ENCODE assay signal across 22 cellular contexts in genomic region chr15:65651831-65652749, GRCh38. TPM values are rescaled to one million over a fixed set of nuclear protein-coding genes. Genes with fewer than 3 reads are reported as not detected.
A peak's percentile ranks its signal among the peaks of the same experiment; 100 is the strongest.
DNase-seq lines count a peak whose midpoint lies in the region; ATAC-seq and TF ChIP-seq lines count a peak whose summit lies in the region.
"Had no signal": no experiment of that assay in that cellular context is flagged by ENCODE, and none has a peak within 500 bp of the region (broad histone marks: within the 10 kb centered on the region; RNA-seq: fewer than 3 reads in every experiment).

No MANE protein-coding gene starts in this region.

- peaks cover 15% of the 10 kb centered on the region for H3K36me3 ChIP-seq in CD4-positive, alpha-beta memory T cell (ENCODE audit: insufficient read depth, low read length)
- H3K36me3 ChIP-seq in GM23248 (ENCODE audit: low read depth) = no peaks in the 10 kb centered on the region

- CTCF ChIA-PET in CD4-positive, alpha-beta memory T cell (lab: Charles Lee; ENCODE audit: partially characterized antibody) = interaction anchor here (2.5 to 3.0 kb wide), 2 partner anchors 13 to 205 kb away, joined by 10 to 12 read pairs; no protein-coding TSS in a partner anchor

- no peaks in the 10 kb centered on the region for H3K9me2 ChIP-seq in GM23248 (ENCODE audit: insufficient read depth)

- H3K27ac ChIP-seq in C4-2B (peak overlapping the region; percentile 6; the same call in 1 of the 2 replicates), GM23248 (no peak overlapping the region)
- no peak overlapping the region for H3K27ac ChIP-seq in CD4-positive, alpha-beta memory T cell (ENCODE audit: low read depth, low read length)
- H3K27ac ChIP-seq: PC-9, SJCRH30, thoracic aorta had no signal

- no peaks in the 10 kb centered on the region for H3K27me3 Mint-ChIP-seq in CD4-positive, alpha-beta memory T cell
- H3K27me3 Mint-ChIP-seq in activated T-helper 17 cell treated with anti-CD3 and anti-CD28 coated beads, Interleukin-2, amount 50 U/mL, for 72 hours = no peaks in the 10 kb centered on the region
- no peaks in the 10 kb centered on the region for H3K27me3 Mint-ChIP-seq in memory B cell
- H3K27me3 Mint-ChIP-seq: activated CD4-positive, alpha-beta memory T cell treated with anti-CD3 and anti-CD28 coated beads for 36 hours; brain; dendritic cell treated with granulocyte-macrophage colony-stimulating factor and Interleukin-4, amounts not matched to agents 40 ng/mL and 50 ng/mL, for 4 days had no signal

- H4K20me1 ChIP-seq in GM23248 (ENCODE audit: insufficient read depth) = no peaks in the 10 kb centered on the region

- H3K9me3 ChIP-seq in CD4-positive, alpha-beta memory T cell (ENCODE audit: control insufficient read depth in 1 of 2, low read length in 2 of 2) = no peaks in the 10 kb centered on the region
- no peaks in the 10 kb centered on the region for H3K9me3 ChIP-seq in GM23248 (ENCODE audit: low read depth)
- H3K9me3 ChIP-seq: SJCRH30, thoracic aorta had no signal

- in situ Hi-C loops in GM23248 (cut with MboI) = no loop called here

- 88% methylated on average over 11 of the region's 11 CpGs for WGBS in GM23248 (ENCODE audit: low coverage in 1 of 2, low lambda C conversion rate in 2 of 2, missing lambda C conversion rate in 2 of 2), 2 experiments

- H3K79me2 ChIP-seq in GM23248 (ENCODE audit: insufficient read depth) = no peaks in the 10 kb centered on the region

- peaks cover 0 to 2% (median 0%) of the 10 kb centered on the region in 8 donors for H3K9me3 Mint-ChIP-seq in CD4-positive, alpha-beta memory T cell
- no peaks in the 10 kb centered on the region for H3K9me3 Mint-ChIP-seq in activated T-helper 17 cell treated with anti-CD3 and anti-CD28 coated beads, Interleukin-2, amount 50 U/mL, for 72 hours
- H3K9me3 Mint-ChIP-seq in memory B cell = no peaks in the 10 kb centered on the region
- H3K9me3 Mint-ChIP-seq: activated CD4-positive, alpha-beta memory T cell treated with anti-CD3 and anti-CD28 coated beads for 36 hours; activated T-cell treated with anti-CD3 and anti-CD28 coated beads, Interleukin-2, amount 50 U/mL, for 72 hours; brain; dendritic cell treated with granulocyte-macrophage colony-stimulating factor and Interleukin-4, amounts not matched to agents 40 ng/mL and 50 ng/mL, for 4 days; T-helper 1 cell treated with Interleukin-12 subunit alpha and Interleukin-12 subunit beta and Interleukin-4 antibody, amounts not matched to agents 30 μg/mL and 1 μg/mL, for 36 hours had no signal

- no peak overlapping the region for H3K4me3 Mint-ChIP-seq in CD4-positive, alpha-beta memory T cell
- H3K4me3 Mint-ChIP-seq in activated T-helper 17 cell treated with anti-CD3 and anti-CD28 coated beads, Interleukin-2, amount 50 U/mL, for 72 hours = no peak overlapping the region
- no peak overlapping the region for H3K4me3 Mint-ChIP-seq in memory B cell
- H3K4me3 Mint-ChIP-seq: activated CD4-positive, alpha-beta memory T cell treated with anti-CD3 and anti-CD28 coated beads for 36 hours; activated T-cell treated with anti-CD3 and anti-CD28 coated beads, Interleukin-2, amount 50 U/mL, for 72 hours; brain; dendritic cell treated with granulocyte-macrophage colony-stimulating factor and Interleukin-4, amounts not matched to agents 40 ng/mL and 50 ng/mL, for 4 days; T-helper 1 cell treated with Interleukin-12 subunit alpha and Interleukin-12 subunit beta and Interleukin-4 antibody, amounts not matched to agents 30 μg/mL and 1 μg/mL, for 36 hours had no signal

- ATAC-seq in activated T-helper 17 cell treated with anti-CD3 and anti-CD28 coated beads, Interleukin-2, amount 50 U/mL, for 72 hours (replicated peaks) = no peak
- ATAC-seq in memory B cell (ENCODE audit: low read depth) = no peak
- ATAC-seq: activated T-cell treated with anti-CD3 and anti-CD28 coated beads, Interleukin-2, amount 50 U/mL, for 72 hours had no signal

- POLR2A ChIA-PET in CD4-positive, alpha-beta memory T cell (lab: Charles Lee; ENCODE audit: partially characterized antibody) = no interaction called here

- H3K4me3 ChIP-seq in CD4-positive, alpha-beta memory T cell (ENCODE audit: low read length in 2 of 2) = no peak overlapping the region
- no peak overlapping the region for H3K4me3 ChIP-seq in GM23248
- H3K4me3 ChIP-seq: PC-9, SJCRH30, thoracic aorta had no signal

- H2AFZ ChIP-seq in GM23248 = no peak overlapping the region
- H2AFZ ChIP-seq: PC-9 had no signal

- no peak overlapping the region for H3K9ac ChIP-seq in GM23248

- TF ChIP-seq CTCF in C4-2B (conservative IDR thresholded peaks at IDR 0.05) = no peak

- DNase-seq in CD4-positive, alpha-beta memory T cell = no peak
- DNase-seq in memory B cell (ENCODE audit: low spot score in 2 of 2) (no peak), GM23248 (no peak), EL (no peak)
- no peak for DNase-seq in activated CD4-positive, alpha-beta T cell treated with anti-CD3 and anti-CD28 coated beads, Interleukin-2, amount 50 U/mL, for 48 hours
- DNase-seq: activated CD4-positive, alpha-beta memory T cell treated with anti-CD3 and anti-CD28 coated beads for 36 hours; activated T-cell treated with anti-CD3 and anti-CD28 coated beads, Interleukin-2, amount 50 U/mL, for 72 hours; foreskin melanocyte; HCEC 1CT; MM.1S; NCI-H1694; NCI-H226; NCI-H82; PC-9; SJCRH30; stimulated activated CD4-positive, alpha-beta T cell treated with anti-CD3 and anti-CD28 coated beads, Interleukin-12 subunit alpha, Interleukin-12 subunit beta, amount 100 ng/mL, for 4 hours had no signal

- no peak overlapping the region for H3K4me2 ChIP-seq in GM23248 (ENCODE audit: unreplicated experiment)
- H3K4me2 ChIP-seq: PC-9 had no signal

- peaks cover 28% of the 10 kb centered on the region for H3F3A ChIP-seq in GM23248 (ENCODE audit: insufficient read depth)

- peak overlapping the region in 4 of 7 donors; percentile 18 to 68 (median 59) for H3K27ac Mint-ChIP-seq in CD4-positive, alpha-beta memory T cell
- peak overlapping the region; percentile 34 for H3K27ac Mint-ChIP-seq in activated T-helper 17 cell treated with anti-CD3 and anti-CD28 coated beads, Interleukin-2, amount 50 U/mL, for 72 hours
- peak overlapping the region; percentile 17 for H3K27ac Mint-ChIP-seq in memory B cell
- H3K27ac Mint-ChIP-seq: activated CD4-positive, alpha-beta memory T cell treated with anti-CD3 and anti-CD28 coated beads for 36 hours; brain; dendritic cell treated with granulocyte-macrophage colony-stimulating factor and Interleukin-4, amounts not matched to agents 40 ng/mL and 50 ng/mL, for 4 days; T-helper 1 cell treated with Interleukin-12 subunit alpha and Interleukin-12 subunit beta and Interleukin-4 antibody, amounts not matched to agents 30 μg/mL and 1 μg/mL, for 36 hours had no signal

- H3K36me3 Mint-ChIP-seq in CD4-positive, alpha-beta memory T cell = peaks cover 21 to 48% of the 10 kb centered on the region in 2 donors
- peaks cover 53% of the 10 kb centered on the region for H3K36me3 Mint-ChIP-seq in activated T-helper 17 cell treated with anti-CD3 and anti-CD28 coated beads, Interleukin-2, amount 50 U/mL, for 72 hours (ENCODE audit: low read depth)
- peaks cover 16% of the 10 kb centered on the region for H3K36me3 Mint-ChIP-seq in memory B cell

- intact Hi-C loops in CD4-positive, alpha-beta memory T cell (cut with micrococcal nuclease) = no loop called here

- H3K4me1 Mint-ChIP-seq in CD4-positive, alpha-beta memory T cell = peaks cover 4 to 14% (median 10%) of the 10 kb centered on the region in 4 donors
- H3K4me1 Mint-ChIP-seq in activated T-helper 17 cell treated with anti-CD3 and anti-CD28 coated beads, Interleukin-2, amount 50 U/mL, for 72 hours = peaks cover 6% of the 10 kb centered on the region
- H3K4me1 Mint-ChIP-seq in memory B cell = peaks cover 8% of the 10 kb centered on the region
- H3K4me1 Mint-ChIP-seq: brain had no signal

- H3K27me3 ChIP-seq in CD4-positive, alpha-beta memory T cell (ENCODE audit: insufficient read depth, low read length) = no peaks in the 10 kb centered on the region
- no peaks in the 10 kb centered on the region for H3K27me3 ChIP-seq in GM23248 (replicated peaks; ENCODE audit: insufficient read depth)
- H3K27me3 ChIP-seq: SJCRH30 had no signal

- no peaks in the 10 kb centered on the region for H3K4me1 ChIP-seq in CD4-positive, alpha-beta memory T cell (ENCODE audit: insufficient read depth, low read length)
- peaks cover 30% of the 10 kb centered on the region for H3K4me1 ChIP-seq in GM23248 (ENCODE audit: insufficient read depth)

RNA-seq across cellular contexts. Expression of gene SLC24A1, which starts 30.4 kb away (rescaled TPM):
- total RNA-seq in CD4-positive, alpha-beta memory T cell = 1 to 10 TPM; 6.3 to 8.2 TPM
- polyA plus RNA-seq in CD4-positive, alpha-beta memory T cell = 1 to 10 TPM in 1 of 2 donors, under 1 TPM in 1; 0.35 to 2.7 TPM
- total RNA-seq in activated T-helper 17 cell treated with anti-CD3 and anti-CD28 coated beads, Interleukin-2, amount 50 U/mL, for 72 hours = 1 to 10 TPM; 2.9 to 3.3 TPM
- total RNA-seq in GM23248 (2014; rRNA removed; shearing (Covaris generic)) = 7.2 and 10.5 TPM in 2 replicates
- 2.1 and 4.9 TPM in 2 replicates for polyA plus RNA-seq in GM23248 (2016; fragmentation: Nextera tagmentation; extraction: Ambion mirVana)

RNA-seq across cellular contexts. Expression of gene INTS14, which starts 41.2 kb away (rescaled TPM):
- 10 to 100 TPM; 35.3 to 40.3 TPM for total RNA-seq in CD4-positive, alpha-beta memory T cell
- 10 to 100 TPM; 27.1 to 31.2 TPM for polyA plus RNA-seq in CD4-positive, alpha-beta memory T cell
- total RNA-seq in activated T-helper 17 cell treated with anti-CD3 and anti-CD28 coated beads, Interleukin-2, amount 50 U/mL, for 72 hours = 10 to 100 TPM; 40.0 to 77.6 TPM
- total RNA-seq in GM23248 (2014; rRNA removed; shearing (Covaris generic)) = 23.1 and 41.4 TPM in 2 replicates
- polyA plus RNA-seq in GM23248 (2016; fragmentation: Nextera tagmentation; extraction: Ambion mirVana) = 31.7 and 34.3 TPM in 2 replicates
